ENCODE assay signal across 1 cellular context in genomic region chr17:78781339-78782304, GRCh38.
TF ChIP-seq lines count a peak whose summit lies in the region.

A gene with protein sequence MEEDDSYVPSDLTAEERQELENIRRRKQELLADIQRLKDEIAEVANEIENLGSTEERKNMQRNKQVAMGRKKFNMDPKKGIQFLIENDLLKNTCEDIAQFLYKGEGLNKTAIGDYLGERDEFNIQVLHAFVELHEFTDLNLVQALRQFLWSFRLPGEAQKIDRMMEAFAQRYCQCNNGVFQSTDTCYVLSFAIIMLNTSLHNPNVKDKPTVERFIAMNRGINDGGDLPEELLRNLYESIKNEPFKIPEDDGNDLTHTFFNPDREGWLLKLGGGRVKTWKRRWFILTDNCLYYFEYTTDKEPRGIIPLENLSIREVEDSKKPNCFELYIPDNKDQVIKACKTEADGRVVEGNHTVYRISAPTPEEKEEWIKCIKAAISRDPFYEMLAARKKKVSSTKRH (minus strand): TSS chr17:78782273. CDS start chr17:78782223, 50 bp downstream.

TF ChIP-seq in H1, 55 proteins besides CTCF, POLR2A, EP300 and RAD21 (continued from another document):
- TF ChIP-seq, protein P1, sequence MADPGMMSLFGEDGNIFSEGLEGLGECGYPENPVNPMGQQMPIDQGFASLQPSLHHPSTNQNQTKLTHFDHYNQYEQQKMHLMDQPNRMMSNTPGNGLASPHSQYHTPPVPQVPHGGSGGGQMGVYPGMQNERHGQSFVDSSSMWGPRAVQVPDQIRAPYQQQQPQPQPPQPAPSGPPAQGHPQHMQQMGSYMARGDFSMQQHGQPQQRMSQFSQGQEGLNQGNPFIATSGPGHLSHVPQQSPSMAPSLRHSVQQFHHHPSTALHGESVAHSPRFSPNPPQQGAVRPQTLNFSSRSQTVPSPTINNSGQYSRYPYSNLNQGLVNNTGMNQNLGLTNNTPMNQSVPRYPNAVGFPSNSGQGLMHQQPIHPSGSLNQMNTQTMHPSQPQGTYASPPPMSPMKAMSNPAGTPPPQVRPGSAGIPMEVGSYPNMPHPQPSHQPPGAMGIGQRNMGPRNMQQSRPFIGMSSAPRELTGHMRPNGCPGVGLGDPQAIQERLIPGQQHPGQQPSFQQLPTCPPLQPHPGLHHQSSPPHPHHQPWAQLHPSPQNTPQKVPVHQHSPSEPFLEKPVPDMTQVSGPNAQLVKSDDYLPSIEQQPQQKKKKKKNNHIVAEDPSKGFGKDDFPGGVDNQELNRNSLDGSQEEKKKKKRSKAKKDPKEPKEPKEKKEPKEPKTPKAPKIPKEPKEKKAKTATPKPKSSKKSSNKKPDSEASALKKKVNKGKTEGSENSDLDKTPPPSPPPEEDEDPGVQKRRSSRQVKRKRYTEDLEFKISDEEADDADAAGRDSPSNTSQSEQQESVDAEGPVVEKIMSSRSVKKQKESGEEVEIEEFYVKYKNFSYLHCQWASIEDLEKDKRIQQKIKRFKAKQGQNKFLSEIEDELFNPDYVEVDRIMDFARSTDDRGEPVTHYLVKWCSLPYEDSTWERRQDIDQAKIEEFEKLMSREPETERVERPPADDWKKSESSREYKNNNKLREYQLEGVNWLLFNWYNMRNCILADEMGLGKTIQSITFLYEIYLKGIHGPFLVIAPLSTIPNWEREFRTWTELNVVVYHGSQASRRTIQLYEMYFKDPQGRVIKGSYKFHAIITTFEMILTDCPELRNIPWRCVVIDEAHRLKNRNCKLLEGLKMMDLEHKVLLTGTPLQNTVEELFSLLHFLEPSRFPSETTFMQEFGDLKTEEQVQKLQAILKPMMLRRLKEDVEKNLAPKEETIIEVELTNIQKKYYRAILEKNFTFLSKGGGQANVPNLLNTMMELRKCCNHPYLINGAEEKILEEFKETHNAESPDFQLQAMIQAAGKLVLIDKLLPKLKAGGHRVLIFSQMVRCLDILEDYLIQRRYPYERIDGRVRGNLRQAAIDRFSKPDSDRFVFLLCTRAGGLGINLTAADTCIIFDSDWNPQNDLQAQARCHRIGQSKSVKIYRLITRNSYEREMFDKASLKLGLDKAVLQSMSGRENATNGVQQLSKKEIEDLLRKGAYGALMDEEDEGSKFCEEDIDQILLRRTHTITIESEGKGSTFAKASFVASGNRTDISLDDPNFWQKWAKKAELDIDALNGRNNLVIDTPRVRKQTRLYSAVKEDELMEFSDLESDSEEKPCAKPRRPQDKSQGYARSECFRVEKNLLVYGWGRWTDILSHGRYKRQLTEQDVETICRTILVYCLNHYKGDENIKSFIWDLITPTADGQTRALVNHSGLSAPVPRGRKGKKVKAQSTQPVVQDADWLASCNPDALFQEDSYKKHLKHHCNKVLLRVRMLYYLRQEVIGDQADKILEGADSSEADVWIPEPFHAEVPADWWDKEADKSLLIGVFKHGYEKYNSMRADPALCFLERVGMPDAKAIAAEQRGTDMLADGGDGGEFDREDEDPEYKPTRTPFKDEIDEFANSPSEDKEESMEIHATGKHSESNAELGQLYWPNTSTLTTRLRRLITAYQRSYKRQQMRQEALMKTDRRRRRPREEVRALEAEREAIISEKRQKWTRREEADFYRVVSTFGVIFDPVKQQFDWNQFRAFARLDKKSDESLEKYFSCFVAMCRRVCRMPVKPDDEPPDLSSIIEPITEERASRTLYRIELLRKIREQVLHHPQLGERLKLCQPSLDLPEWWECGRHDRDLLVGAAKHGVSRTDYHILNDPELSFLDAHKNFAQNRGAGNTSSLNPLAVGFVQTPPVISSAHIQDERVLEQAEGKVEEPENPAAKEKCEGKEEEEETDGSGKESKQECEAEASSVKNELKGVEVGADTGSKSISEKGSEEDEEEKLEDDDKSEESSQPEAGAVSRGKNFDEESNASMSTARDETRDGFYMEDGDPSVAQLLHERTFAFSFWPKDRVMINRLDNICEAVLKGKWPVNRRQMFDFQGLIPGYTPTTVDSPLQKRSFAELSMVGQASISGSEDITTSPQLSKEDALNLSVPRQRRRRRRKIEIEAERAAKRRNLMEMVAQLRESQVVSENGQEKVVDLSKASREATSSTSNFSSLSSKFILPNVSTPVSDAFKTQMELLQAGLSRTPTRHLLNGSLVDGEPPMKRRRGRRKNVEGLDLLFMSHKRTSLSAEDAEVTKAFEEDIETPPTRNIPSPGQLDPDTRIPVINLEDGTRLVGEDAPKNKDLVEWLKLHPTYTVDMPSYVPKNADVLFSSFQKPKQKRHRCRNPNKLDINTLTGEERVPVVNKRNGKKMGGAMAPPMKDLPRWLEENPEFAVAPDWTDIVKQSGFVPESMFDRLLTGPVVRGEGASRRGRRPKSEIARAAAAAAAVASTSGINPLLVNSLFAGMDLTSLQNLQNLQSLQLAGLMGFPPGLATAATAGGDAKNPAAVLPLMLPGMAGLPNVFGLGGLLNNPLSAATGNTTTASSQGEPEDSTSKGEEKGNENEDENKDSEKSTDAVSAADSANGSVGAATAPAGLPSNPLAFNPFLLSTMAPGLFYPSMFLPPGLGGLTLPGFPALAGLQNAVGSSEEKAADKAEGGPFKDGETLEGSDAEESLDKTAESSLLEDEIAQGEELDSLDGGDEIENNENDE (IDR thresholded peaks at IDR 0.05; ENCODE audit: insufficient replicate concordance, low read length), result no peak
- TF ChIP-seq TEAD4 (IDR thresholded peaks at IDR 0.05; ENCODE audit: low read depth, low read length), result no peak
- TF ChIP-seq EGR1 (IDR thresholded peaks at IDR 0.05; ENCODE audit: borderline replicate concordance, low read depth, low read length), result no peak
- TF ChIP-seq FOSL1 (IDR thresholded peaks at IDR 0.05; ENCODE audit: insufficient read depth, low read depth, low read length), result no peak
- no peak for TF ChIP-seq CEBPB (IDR thresholded peaks at IDR 0.05; ENCODE audit: low read depth, low read length)
- TF ChIP-seq HDAC2 (IDR thresholded peaks at IDR 0.05; ENCODE audit: borderline replicate concordance in 1 of 2, low read depth in 2 of 2, low read length in 2 of 2), result 0 out of 4 replicates have a peak, but pooled peaks of 1 of the 2 experiments have one; percentile 48
- TF ChIP-seq, protein P2, sequence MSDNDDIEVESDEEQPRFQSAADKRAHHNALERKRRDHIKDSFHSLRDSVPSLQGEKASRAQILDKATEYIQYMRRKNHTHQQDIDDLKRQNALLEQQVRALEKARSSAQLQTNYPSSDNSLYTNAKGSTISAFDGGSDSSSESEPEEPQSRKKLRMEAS (IDR thresholded peaks at IDR 0.05), result no peak
- TF ChIP-seq KDM5A (IDR thresholded peaks at IDR 0.05; ENCODE audit: low read length), result no peak
- no peak for TF ChIP-seq NRF1 (IDR thresholded peaks at IDR 0.05; ENCODE audit: low read depth, low read length)
- no peak for TF ChIP-seq BACH1 (IDR thresholded peaks at IDR 0.05; ENCODE audit: low read length)
- no peak for TF ChIP-seq CBX8 (IDR thresholded peaks at IDR 0.05; ENCODE audit: borderline replicate concordance, low read depth, low read length)
- TF ChIP-seq CHD1 (IDR thresholded peaks at IDR 0.05; ENCODE audit: low read depth, low read length), result no peak
- TF ChIP-seq YY1 (IDR thresholded peaks at IDR 0.05; ENCODE audit: low read depth, low read length), result no peak
- no peak for TF ChIP-seq SIRT6 (IDR thresholded peaks at IDR 0.05; ENCODE audit: low read length)
- no peak for TF ChIP-seq POLR2AphosphoS5 (IDR thresholded peaks at IDR 0.05; ENCODE audit: low read depth, low read length)
- TF ChIP-seq RFX5 (IDR thresholded peaks at IDR 0.05; ENCODE audit: borderline replicate concordance, low read depth, low read length), result no peak
- no peak for TF ChIP-seq CTBP2 (IDR thresholded peaks at IDR 0.05; ENCODE audit: borderline replicate concordance, insufficient read depth, insufficient read length, low read length)
- TF ChIP-seq SRF (IDR thresholded peaks at IDR 0.05; ENCODE audit: low read depth, low read length), result no peak
- TF ChIP-seq MAFK (IDR thresholded peaks at IDR 0.05; ENCODE audit: low read depth, low read length), result no peak
- TF ChIP-seq, protein P3, sequence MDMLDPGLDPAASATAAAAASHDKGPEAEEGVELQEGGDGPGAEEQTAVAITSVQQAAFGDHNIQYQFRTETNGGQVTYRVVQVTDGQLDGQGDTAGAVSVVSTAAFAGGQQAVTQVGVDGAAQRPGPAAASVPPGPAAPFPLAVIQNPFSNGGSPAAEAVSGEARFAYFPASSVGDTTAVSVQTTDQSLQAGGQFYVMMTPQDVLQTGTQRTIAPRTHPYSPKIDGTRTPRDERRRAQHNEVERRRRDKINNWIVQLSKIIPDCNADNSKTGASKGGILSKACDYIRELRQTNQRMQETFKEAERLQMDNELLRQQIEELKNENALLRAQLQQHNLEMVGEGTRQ (IDR thresholded peaks at IDR 0.05; ENCODE audit: low read length), result no peak
- 0 out of 2 replicates have a peak, but pooled peaks have one; percentile 37 for TF ChIP-seq GABPA (IDR thresholded peaks at IDR 0.05; ENCODE audit: borderline replicate concordance, insufficient read depth, low read length)
- TF ChIP-seq CHD2 (IDR thresholded peaks at IDR 0.05; ENCODE audit: low read length), result no peak
- TF ChIP-seq NANOG (IDR thresholded peaks at IDR 0.05; ENCODE audit: insufficient read depth, low read depth, low read length, poor library complexity, severe bottlenecking), result no peak
- TF ChIP-seq TCF12 (IDR thresholded peaks at IDR 0.05; ENCODE audit: low read depth, low read length), result no peak
- TF ChIP-seq TBP (IDR thresholded peaks at IDR 0.05; ENCODE audit: low read depth, low read length), result no peak
- TF ChIP-seq HDAC6 (IDR thresholded peaks at IDR 0.05; ENCODE audit: low read depth, low read length), result no peak
- TF ChIP-seq RBBP5 (IDR thresholded peaks at IDR 0.05; ENCODE audit: borderline replicate concordance, low read depth, low read length), result 0 out of 2 replicates have a peak, but pooled peaks have one; percentile 37
- TF ChIP-seq CREB1 (IDR thresholded peaks at IDR 0.05), result no peak
- TF ChIP-seq RNF2 (IDR thresholded peaks at IDR 0.05; ENCODE audit: borderline replicate concordance, low read depth, low read length, missing control alignments, poor library complexity, severe bottlenecking), result no peak
- no peak; a peak in 1 of 4 replicates for TF ChIP-seq SIN3A (conservative IDR thresholded peaks at IDR 0.05 in 1 of 2, IDR thresholded peaks at IDR 0.05 in 1 of 2; ENCODE audit: low read depth in 1 of 2, low read length in 2 of 2)
- 0 out of 2 replicates have a peak, but pooled peaks have one; percentile 25 for TF ChIP-seq E2F6 (IDR thresholded peaks at IDR 0.05)
- TF ChIP-seq SP1 (IDR thresholded peaks at IDR 0.05; ENCODE audit: low read depth, low read length), result no peak
- TF ChIP-seq GTF2F1 (IDR thresholded peaks at IDR 0.05; ENCODE audit: borderline replicate concordance, low read depth, low read length), result no peak
- no peak for TF ChIP-seq SUZ12 (IDR thresholded peaks at IDR 0.05; ENCODE audit: low read length)
- no peak for TF ChIP-seq ATF2 (IDR thresholded peaks at IDR 0.05; ENCODE audit: low read length)
- TF ChIP-seq RXRA (IDR thresholded peaks at IDR 0.05; ENCODE audit: insufficient read depth, low read depth, low read length), result no peak
- TF ChIP-seq ATF3 (IDR thresholded peaks at IDR 0.05; ENCODE audit: insufficient read depth, low read depth, low read length), result no peak
- TF ChIP-seq BCL11A (IDR thresholded peaks at IDR 0.05; ENCODE audit: low read depth in 2 of 2, low read length in 2 of 2), result no peak
- no peak for TF ChIP-seq SIX5 (IDR thresholded peaks at IDR 0.05; ENCODE audit: low read depth, low read length)
- TF ChIP-seq ASH2L (IDR thresholded peaks at IDR 0.05; ENCODE audit: low read length), result no peak
- no peak for TF ChIP-seq ZNF274 (IDR thresholded peaks at IDR 0.05; ENCODE audit: borderline replicate concordance, extremely low read depth, low read length)
- TF ChIP-seq EZH2 (IDR thresholded peaks at IDR 0.05; ENCODE audit: low read depth, low read length, severe bottlenecking), result no peak
- TF ChIP-seq KDM1A (IDR thresholded peaks at IDR 0.05; ENCODE audit: borderline replicate concordance, low read length), result no peak
- no peak for TF ChIP-seq SP2 (IDR thresholded peaks at IDR 0.05; ENCODE audit: low read length)
- TF ChIP-seq JUN (IDR thresholded peaks at IDR 0.05; ENCODE audit: low read depth, low read length), result no peak
